21 cellular contexts compared by ENCODE assay signal in genomic region chr9:138098116-138098907, GRCh38.
DNase-seq lines count a peak whose midpoint lies in the region; ATAC-seq, FAIRE-seq and TF ChIP-seq lines count a peak whose summit lies in the region.
"Had no signal": no experiment of that assay in that cellular context is flagged by ENCODE, and none has a peak within 500 bp of the region (broad histone marks: within the 10 kb centered on the region; RNA-seq: fewer than 3 reads in every experiment).

No MANE protein-coding gene starts in this region.

- H3K9ac ChIP-seq in kidney (ENCODE audit: low read length in 2 of 2) = no peak overlapping the region
- no peak overlapping the region for H3K9ac ChIP-seq in trophoblast cell (ENCODE audit: low read length)

- H3K4me2 ChIP-seq in trophoblast cell (ENCODE audit: low read length) = no peak overlapping the region

- no peak overlapping the region for H2BK120ac ChIP-seq in trophoblast cell (ENCODE audit: insufficient read depth, low read length, poor library complexity)

- H3K36me3 Mint-ChIP-seq in activated naive CD4-positive, alpha-beta T cell treated with anti-CD3 and anti-CD28 coated beads, Interleukin-2, amount 10 ng/mL, durations not matched to agents 7 days and 5 days = no peaks in the 10 kb centered on the region
- no peaks in the 10 kb centered on the region for H3K36me3 Mint-ChIP-seq in activated naive CD4-positive, alpha-beta T cell treated with anti-CD3 and anti-CD28 coated beads for 36 hours (ENCODE audit: low read depth)
- H3K36me3 Mint-ChIP-seq in stimulated activated effector memory CD8-positive, alpha-beta T cell treated with anti-CD3 and anti-CD28 coated beads, Interleukin-12 subunit alpha, Interleukin-12 subunit beta, amount 100 ng/mL, for 72 hours = no peaks in the 10 kb centered on the region
- H3K36me3 Mint-ChIP-seq: activated naive CD8-positive, alpha-beta T cell had no signal

- H3K79me2 ChIP-seq in trophoblast cell (ENCODE audit: control insufficient read depth, insufficient read depth, low read length, poor library complexity) = no peaks in the 10 kb centered on the region

- H4K12ac ChIP-seq in trophoblast cell (ENCODE audit: low read depth, low read length) = no peak overlapping the region

- no peak overlapping the region for H3K14ac ChIP-seq in trophoblast cell (ENCODE audit: low read length)

- no peak for FAIRE-seq in kidney (lab: Jason Lieb, UNC)
- FAIRE-seq: GM18507 had no signal

- no peak overlapping the region for H2AK5ac ChIP-seq in trophoblast cell (ENCODE audit: low read length)

- H3K4me3 ChIP-seq in kidney (ENCODE audit: low read length in 2 of 2) (no peak overlapping the region), trophoblast cell (ENCODE audit: low read depth, low read length) (no peak overlapping the region)
- H3K4me3 ChIP-seq: body of pancreas, heart left ventricle had no signal

- no peak for ATAC-seq in HG03045 (IDR thresholded peaks at IDR 0.05; ENCODE audit: unreplicated experiment)
- no peak for ATAC-seq in stimulated activated effector memory CD8-positive, alpha-beta T cell treated with anti-CD3 and anti-CD28 coated beads, Interleukin-12 subunit alpha, Interleukin-12 subunit beta, amount 100 ng/mL, for 72 hours
- ATAC-seq: activated T-cell treated with anti-CD3 and anti-CD28 coated beads, Interleukin-2, amount 50 U/mL, for 4 hours; body of pancreas; left ventricle myocardium superior; T-helper 17 cell had no signal

- H3K9me3 ChIP-seq in kidney (ENCODE audit: control insufficient read depth in 1 of 2, low read length in 2 of 2) (no peaks in the 10 kb centered on the region), trophoblast cell (ENCODE audit: insufficient read depth, low read depth, low read length) (peaks cover 49% of the 10 kb centered on the region)
- H3K9me3 ChIP-seq: body of pancreas had no signal

- DNase-seq in activated naive CD4-positive, alpha-beta T cell treated with anti-CD3 and anti-CD28 coated beads, Interleukin-2, amount 10 ng/mL, durations not matched to agents 7 days and 5 days = peak; percentile 19
- no peak for DNase-seq in activated naive CD4-positive, alpha-beta T cell treated with anti-CD3 and anti-CD28 coated beads for 36 hours
- peak; percentile 39 for DNase-seq in activated CD8-positive, alpha-beta memory T cell treated with anti-CD3 and anti-CD28 coated beads, Interleukin-2, amount 50 U/mL, for 48 hours
- DNase-seq in kidney = peak; percentile 33
- no peak for DNase-seq in trophoblast cell
- DNase-seq in stimulated activated effector memory CD8-positive, alpha-beta T cell treated with anti-CD3 and anti-CD28 coated beads, Interleukin-12 subunit alpha, Interleukin-12 subunit beta, amount 100 ng/mL, for 72 hours (ENCODE audit: low spot score in 2 of 2) = no peak
- DNase-seq: activated T-cell treated with anti-CD3 and anti-CD28 coated beads, Interleukin-2, amount 50 U/mL, for 4 hours; cortex of kidney; left ventricle myocardium superior; MM.1S; occipital lobe; SIG-M5; stimulated activated CD4-positive, alpha-beta T cell treated with anti-CD3 and anti-CD28 coated beads, Interleukin-12 subunit alpha, Interleukin-12 subunit beta, amount 100 ng/mL, for 4 hours; T-helper 17 cell had no signal

- H2BK5ac ChIP-seq in trophoblast cell (ENCODE audit: low read depth, low read length, poor library complexity) = no peak overlapping the region

- H3K79me1 ChIP-seq in trophoblast cell (ENCODE audit: low read length) = no peaks in the 10 kb centered on the region

- no peak overlapping the region for H4K91ac ChIP-seq in trophoblast cell (ENCODE audit: low read depth, low read length)

- no peak overlapping the region for H2AFZ ChIP-seq in trophoblast cell (ENCODE audit: insufficient read depth, low read length, poor library complexity)

- H3K27ac ChIP-seq in kidney (ENCODE audit: low read depth in 2 of 2, low read length in 2 of 2) = no peak overlapping the region
- peak overlapping the region; percentile 39 for H3K27ac ChIP-seq in temporal lobe (ENCODE audit: low read depth, low read length)
- no peak overlapping the region for H3K27ac ChIP-seq in trophoblast cell (ENCODE audit: low read depth, low read length)
- H3K27ac ChIP-seq: body of pancreas, heart left ventricle, HL-60 had no signal

- H3K27me3 ChIP-seq in trophoblast cell (ENCODE audit: insufficient read depth, low read length) = no peaks in the 10 kb centered on the region
- H3K27me3 ChIP-seq: body of pancreas, heart left ventricle had no signal

- H3K4me1 ChIP-seq in kidney (ENCODE audit: control insufficient read depth in 1 of 2, insufficient read depth in 1 of 2, low read depth in 1 of 2, low read length in 2 of 2) = no peaks in the 10 kb centered on the region
- H3K4me1 ChIP-seq in trophoblast cell (ENCODE audit: control insufficient read depth in 1 of 2, insufficient read depth in 2 of 2, low read length in 2 of 2) = no peaks in the 10 kb centered on the region
- H3K4me1 ChIP-seq: body of pancreas had no signal

- intact Hi-C loops in activated naive CD4-positive, alpha-beta T cell treated with anti-CD3 and anti-CD28 coated beads for 36 hours (cut with micrococcal nuclease) = no loop called here
- intact Hi-C loops in kidney (cut with DNase I) = no loop called here

- no peak overlapping the region for H3K4ac ChIP-seq in trophoblast cell (ENCODE audit: low read depth, low read length)

- no peaks in the 10 kb centered on the region for H3K4me1 Mint-ChIP-seq in activated naive CD4-positive, alpha-beta T cell treated with anti-CD3 and anti-CD28 coated beads, Interleukin-2, amount 10 ng/mL, durations not matched to agents 7 days and 5 days
- H3K4me1 Mint-ChIP-seq in activated naive CD4-positive, alpha-beta T cell treated with anti-CD3 and anti-CD28 coated beads for 36 hours (ENCODE audit: low read depth) = no peaks in the 10 kb centered on the region
- H3K4me1 Mint-ChIP-seq in stimulated activated effector memory CD8-positive, alpha-beta T cell treated with anti-CD3 and anti-CD28 coated beads, Interleukin-12 subunit alpha, Interleukin-12 subunit beta, amount 100 ng/mL, for 72 hours = no peaks in the 10 kb centered on the region
- H3K4me1 Mint-ChIP-seq: T-helper 17 cell had no signal

- no peak overlapping the region for H2BK12ac ChIP-seq in trophoblast cell (ENCODE audit: low read length)

- CTCF ChIA-PET in activated naive CD4-positive, alpha-beta T cell treated with anti-CD3 and anti-CD28 coated beads, Interleukin-2, amount 10 ng/mL, durations not matched to agents 7 days and 5 days (lab: Charles Lee) = no interaction called here
- CTCF ChIA-PET in activated naive CD4-positive, alpha-beta T cell treated with anti-CD3 and anti-CD28 coated beads for 36 hours (lab: Charles Lee) = no interaction called here

- H3K27me3 Mint-ChIP-seq in activated naive CD4-positive, alpha-beta T cell treated with anti-CD3 and anti-CD28 coated beads, Interleukin-2, amount 10 ng/mL, durations not matched to agents 7 days and 5 days = no peaks in the 10 kb centered on the region
- H3K27me3 Mint-ChIP-seq in activated naive CD4-positive, alpha-beta T cell treated with anti-CD3 and anti-CD28 coated beads for 36 hours (ENCODE audit: low read depth) = no peaks in the 10 kb centered on the region
- H3K27me3 Mint-ChIP-seq: activated naive CD8-positive, alpha-beta T cell; T-helper 17 cell had no signal

- H3K9me3 Mint-ChIP-seq in activated naive CD4-positive, alpha-beta T cell treated with anti-CD3 and anti-CD28 coated beads, Interleukin-2, amount 10 ng/mL, durations not matched to agents 7 days and 5 days = no peaks in the 10 kb centered on the region
- H3K9me3 Mint-ChIP-seq in activated naive CD4-positive, alpha-beta T cell treated with anti-CD3 and anti-CD28 coated beads for 36 hours = no peaks in the 10 kb centered on the region
- H3K9me3 Mint-ChIP-seq in stimulated activated effector memory CD8-positive, alpha-beta T cell treated with anti-CD3 and anti-CD28 coated beads, Interleukin-12 subunit alpha, Interleukin-12 subunit beta, amount 100 ng/mL, for 72 hours = no peaks in the 10 kb centered on the region
- H3K9me3 Mint-ChIP-seq: activated T-cell treated with anti-CD3 and anti-CD28 coated beads, Interleukin-2, amount 50 U/mL, for 4 hours had no signal

- H3K4me3 Mint-ChIP-seq in activated naive CD4-positive, alpha-beta T cell treated with anti-CD3 and anti-CD28 coated beads, Interleukin-2, amount 10 ng/mL, durations not matched to agents 7 days and 5 days = no peak overlapping the region
- no peak overlapping the region for H3K4me3 Mint-ChIP-seq in activated naive CD4-positive, alpha-beta T cell treated with anti-CD3 and anti-CD28 coated beads for 36 hours
- H3K4me3 Mint-ChIP-seq in stimulated activated effector memory CD8-positive, alpha-beta T cell treated with anti-CD3 and anti-CD28 coated beads, Interleukin-12 subunit alpha, Interleukin-12 subunit beta, amount 100 ng/mL, for 72 hours = no peak overlapping the region
- H3K4me3 Mint-ChIP-seq: activated naive CD8-positive, alpha-beta T cell; activated T-cell treated with anti-CD3 and anti-CD28 coated beads, Interleukin-2, amount 50 U/mL, for 4 hours; T-helper 17 cell had no signal

- H3K23ac ChIP-seq in trophoblast cell (ENCODE audit: low read length) = no peak overlapping the region

- TF ChIP-seq CTCF in kidney (IDR thresholded peaks at IDR 0.05; ENCODE audit: borderline replicate concordance, extremely low read depth, insufficient read depth) = no peak

- no peak overlapping the region for H3K18ac ChIP-seq in trophoblast cell (ENCODE audit: low read length)

- H3K27ac Mint-ChIP-seq in activated naive CD4-positive, alpha-beta T cell treated with anti-CD3 and anti-CD28 coated beads, Interleukin-2, amount 10 ng/mL, durations not matched to agents 7 days and 5 days = no peak overlapping the region
- no peak overlapping the region for H3K27ac Mint-ChIP-seq in activated naive CD4-positive, alpha-beta T cell treated with anti-CD3 and anti-CD28 coated beads for 36 hours
- no peak overlapping the region for H3K27ac Mint-ChIP-seq in stimulated activated effector memory CD8-positive, alpha-beta T cell treated with anti-CD3 and anti-CD28 coated beads, Interleukin-12 subunit alpha, Interleukin-12 subunit beta, amount 100 ng/mL, for 72 hours
- H3K27ac Mint-ChIP-seq: activated naive CD8-positive, alpha-beta T cell; T-helper 17 cell had no signal

- H3K36me3 ChIP-seq in kidney (ENCODE audit: control insufficient read depth in 1 of 2, insufficient read depth in 2 of 2, low read length in 2 of 2) (no peaks in the 10 kb centered on the region), trophoblast cell (ENCODE audit: control insufficient read depth in 1 of 2, insufficient read depth in 2 of 2, low read length in 2 of 2) (no peaks in the 10 kb centered on the region)
- H3K36me3 ChIP-seq: heart left ventricle had no signal

- no CpG with 5 or more reads among the region's 18 CpGs for WGBS in trophoblast cell (ENCODE audit: extremely low coverage, insufficient coverage, insufficient read length)

- H4K8ac ChIP-seq in trophoblast cell (ENCODE audit: low read depth, low read length) = no peak overlapping the region

Comparison
In these comparisons a context has a peak if more than half of its experiments do, and no peak if none do; other contexts are left out.
1. DNase-seq: peak in activated naive CD4-positive, alpha-beta T cell treated with anti-CD3 and anti-CD28 coated beads, Interleukin-2, amount 10 ng/mL, durations not matched to agents 7 days and 5 days (single experiment), activated CD8-positive, alpha-beta memory T cell treated with anti-CD3 and anti-CD28 coated beads, Interleukin-2, amount 50 U/mL, for 48 hours (single experiment) and kidney (single experiment); none in activated naive CD4-positive, alpha-beta T cell treated with anti-CD3 and anti-CD28 coated beads for 36 hours (single experiment), trophoblast cell (0 of 2) and stimulated activated effector memory CD8-positive, alpha-beta T cell treated with anti-CD3 and anti-CD28 coated beads, Interleukin-12 subunit alpha, Interleukin-12 subunit beta, amount 100 ng/mL, for 72 hours (0 of 2).